Comparison of ENCODE assay signal across 16 cellular contexts in the genomic region with DNA sequence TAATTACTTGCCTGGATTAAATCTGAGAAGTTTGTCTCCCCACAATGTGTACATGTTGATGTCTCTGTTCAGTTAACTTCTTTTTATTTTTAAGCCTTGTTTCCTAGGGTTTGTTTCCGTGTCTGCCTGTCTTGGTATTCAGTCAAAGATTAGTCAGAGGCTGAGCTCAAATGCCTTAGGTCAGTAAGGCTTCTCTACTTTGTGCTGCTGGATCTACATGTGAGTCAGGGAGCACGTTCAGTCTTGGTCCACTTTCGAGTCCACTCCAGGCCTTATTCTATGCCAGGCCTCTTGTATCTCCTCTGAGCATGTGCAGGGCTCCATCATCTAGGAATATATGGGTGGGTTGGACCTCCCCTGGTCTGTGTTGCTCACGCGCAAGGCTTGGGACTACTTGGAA.
DNase-seq lines count a peak whose midpoint lies in the region; ATAC-seq and TF ChIP-seq lines count a peak whose summit lies in the region.
"Had no signal": no experiment of that assay in that cellular context is flagged by ENCODE, and none has a peak within 500 bp of the region (broad histone marks: within the 10 kb centered on the region; RNA-seq: fewer than 3 reads in every experiment).

No MANE protein-coding gene starts in this region.

- no peak for ATAC-seq in HG02981 (IDR thresholded peaks at IDR 0.05; ENCODE audit: unreplicated experiment)
- ATAC-seq in HG03521 (IDR thresholded peaks at IDR 0.05; ENCODE audit: unreplicated experiment): no peak
- ATAC-seq in GM18858 (IDR thresholded peaks at IDR 0.05; ENCODE audit: unreplicated experiment): no peak
- ATAC-seq: gastroesophageal sphincter, Panc1, T-cell had no signal

- no peak for TF ChIP-seq CTCF in RWPE1 (conservative IDR thresholded peaks at IDR 0.05; ENCODE audit: low read depth)

- CTCF ChIA-PET in RWPE1 (lab: Yijun Ruan, JAX): no interaction called here

- H3K27ac ChIP-seq in RWPE1 (no peak overlapping the region), epithelial cell of prostate (no peak overlapping the region)
- H3K27ac ChIP-seq: BLaER1 treated with 17β-estradiol and CSF1 and Interleukin-3, amounts not matched to agents 10 nM and 100 nM; gastroesophageal sphincter; WERI-Rb-1 had no signal

- POLR2A ChIA-PET in RWPE1 (lab: Yijun Ruan, JAX; ENCODE audit: low non-redundant PET): interaction anchor here (0.6 kb wide), 1 partner anchor 11 kb away, joined by 4 read pairs; no protein-coding TSS in a partner anchor

- DNase-seq in ELR (ENCODE audit: low read depth) (peak; percentile 85), RWPE1 (ENCODE audit: low spot score) (peak; percentile 19), epithelial cell of prostate (ENCODE audit: low read depth, low spot score) (peak; percentile 60), non-pigmented ciliary epithelial cell (ENCODE audit: low read depth) (peak; percentile 51), cerebellar nuclear complex (lab: John Stamatoyannopoulos, UW) (no peak)
- DNase-seq: amygdala, NCI-H69, nephron progenitor cell, T-cell, WERI-Rb-1 had no signal

Comparison
In these comparisons a context has a peak if more than half of its experiments do, and no peak if none do; other contexts are left out.
1. DNase-seq: peak in ELR (single experiment), RWPE1 (single experiment), epithelial cell of prostate (single experiment) and non-pigmented ciliary epithelial cell (single experiment); none in cerebellar nuclear complex (0 of 2).